8 cellular contexts compared by ENCODE assay signal in the genomic region with DNA sequence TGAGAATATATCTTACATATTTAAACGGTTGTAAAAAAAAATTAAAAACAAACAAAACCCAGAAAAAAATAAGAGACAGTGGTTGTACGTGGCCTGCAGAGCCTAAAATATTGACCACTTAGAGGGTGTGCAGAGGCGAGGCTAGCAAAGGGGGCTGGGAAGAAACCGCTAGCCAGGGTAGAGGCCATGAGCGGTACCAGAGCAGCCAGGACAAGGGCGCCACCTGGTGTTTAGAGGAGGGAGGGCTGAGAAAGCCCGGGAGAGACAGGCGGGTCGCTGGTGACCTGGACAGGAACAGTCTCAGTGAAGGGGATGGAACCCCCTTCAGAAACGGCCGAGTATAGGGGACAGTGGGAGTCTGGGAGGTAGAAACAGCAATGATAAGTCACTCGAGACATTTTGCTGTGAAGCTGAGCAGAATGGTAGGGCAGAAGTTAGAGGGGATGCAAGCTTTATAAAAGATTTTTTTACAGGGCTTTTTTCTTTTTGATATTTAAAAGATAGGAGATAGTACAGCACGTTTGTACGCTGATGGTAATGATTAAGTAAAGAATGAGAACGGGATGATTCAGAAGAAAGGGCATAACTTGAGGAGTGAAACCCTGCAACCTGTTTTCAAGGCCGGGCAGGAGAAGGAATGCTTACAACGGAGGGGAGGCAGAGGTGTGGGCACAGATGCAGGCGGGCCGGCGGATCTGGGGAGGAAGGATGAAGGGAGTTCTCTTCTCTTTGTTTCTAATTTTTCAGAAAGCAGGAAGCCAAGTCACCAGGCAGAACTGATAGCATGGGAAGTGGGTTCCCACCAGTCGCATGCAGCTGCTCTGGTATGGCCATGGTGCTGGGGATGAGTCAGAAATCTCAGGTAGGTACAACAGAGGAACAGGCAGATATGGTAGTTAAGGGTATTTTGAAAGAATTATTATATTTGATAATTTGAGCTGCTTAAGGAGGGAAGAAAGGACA.
A peak's percentile ranks its signal among the peaks of the same experiment; 100 is the strongest.
DNase-seq lines count a peak whose midpoint lies in the region; ATAC-seq and TF ChIP-seq lines count a peak whose summit lies in the region.

No MANE protein-coding gene starts in this region.

- H3K36me3 Mint-ChIP-seq in activated T-helper 17 cell treated with anti-CD3 and anti-CD28 coated beads, Interleukin-2, amount 50 U/mL, for 72 hours (ENCODE audit: low read depth), result no peaks in the 10 kb centered on the region

- DNase-seq in DMS53 treated with DMSO at 0.1 percent for 48 hours (lab: John Stamatoyannopoulos, UW; ENCODE audit: unreplicated experiment) (peak; percentile 42), HL-60 (ENCODE audit: low read depth in 1 of 2, low spot score in 1 of 2) (peak; percentile 17 to 63), RPMI8226 (peak; percentile 56), head of caudate nucleus (peak; percentile 8 to 85 (median 65)), renal cortical epithelial cell (ENCODE audit: low read depth) (peak; percentile 22), DMS79 (lab: John Stamatoyannopoulos, UW) (no peak)

- peaks cover 39% of the 10 kb centered on the region for H3K27me3 Mint-ChIP-seq in activated T-helper 17 cell treated with anti-CD3 and anti-CD28 coated beads, Interleukin-2, amount 50 U/mL, for 72 hours

- peak overlapping the region; percentile 61 for H3K27ac Mint-ChIP-seq in activated T-helper 17 cell treated with anti-CD3 and anti-CD28 coated beads, Interleukin-2, amount 50 U/mL, for 72 hours

- no peak overlapping the region for H3K4me3 ChIP-seq in HL-60 (replicated peaks; ENCODE audit: insufficient read depth, low read length)

- intact Hi-C loops in head of caudate nucleus (cut with DNase I), result no loop called here

- peak; percentile 94 for TF ChIP-seq CTCF in HL-60 (IDR thresholded peaks at IDR 0.05; ENCODE audit: insufficient read depth, low read length)

- peak; percentile 97 for ATAC-seq in GM21381 (IDR thresholded peaks at IDR 0.05; ENCODE audit: unreplicated experiment)
- peak; percentile 95 for ATAC-seq in activated T-helper 17 cell treated with anti-CD3 and anti-CD28 coated beads, Interleukin-2, amount 50 U/mL, for 72 hours (replicated peaks)

- H3K4me3 Mint-ChIP-seq in activated T-helper 17 cell treated with anti-CD3 and anti-CD28 coated beads, Interleukin-2, amount 50 U/mL, for 72 hours, result peak overlapping the region; percentile 70

- no peaks in the 10 kb centered on the region for H3K27me3 ChIP-seq in HL-60 (ENCODE audit: insufficient read depth, poor library complexity, severe bottlenecking)

- H3K4me1 Mint-ChIP-seq in activated T-helper 17 cell treated with anti-CD3 and anti-CD28 coated beads, Interleukin-2, amount 50 U/mL, for 72 hours, result peaks cover 11% of the 10 kb centered on the region

- no peaks in the 10 kb centered on the region for H3K9me3 Mint-ChIP-seq in activated T-helper 17 cell treated with anti-CD3 and anti-CD28 coated beads, Interleukin-2, amount 50 U/mL, for 72 hours

- no peak overlapping the region for H3K27ac ChIP-seq in HL-60 (replicated peaks)
